In genomic region chr10:97879241-97879640, GRCh38 we compare ENCODE assay signal across 30 cellular contexts.
"Had no signal": no experiment of that assay in that cellular context is flagged by ENCODE, and none has a peak within 500 bp of the region (broad histone marks: within the 10 kb centered on the region; RNA-seq: fewer than 3 reads in every experiment).

No MANE protein-coding gene starts in this region.

- H3K36me3 ChIP-seq: breast epithelium, esophagus muscularis mucosa, left lung, neutrophil, ovary, prostate gland, spleen, vagina, WERI-Rb-1 had no signal

- H3K4me1 ChIP-seq: breast epithelium, left lung, prostate gland, spleen, testis, vagina had no signal

- FAIRE-seq: frontal cortex, TTC549 had no signal

- H3K4me3 ChIP-seq: breast epithelium, coronary artery, esophagus muscularis mucosa, hepatocyte, left lung, ovary, prostate gland, spleen, testis, vagina had no signal

- H3K4me2 ChIP-seq: hepatocyte had no signal

- DNase-seq: activated CD4-positive, alpha-beta T cell treated with anti-CD3 and anti-CD28 coated beads for 1 hour; activated CD4-positive, alpha-beta T cell treated with anti-CD3 and anti-CD28 coated beads, Interleukin-2, amount 50 U/mL, for 1 hour; activated CD8-positive, alpha-beta T cell treated with anti-CD3 and anti-CD28 coated beads, Interleukin-2, amount 10 ng/mL, durations not matched to agents 7 days and 5 days; activated naive CD8-positive, alpha-beta T cell treated with anti-CD3 and anti-CD28 coated beads, Interleukin-2, amount 10 ng/mL, durations not matched to agents 7 days and 5 days; activated T-cell treated with anti-CD3 and anti-CD28 coated beads, Interleukin-2, amount 50 U/mL, for 1 hour; amniotic stem cell; cerebellar nuclear complex; glutamatergic neuron; immature natural killer cell; kidney glomerular epithelial cell; left lung; midbrain; natural killer cell; ovary; spleen; stimulated activated CD4-positive, alpha-beta T cell treated with anti-CD3 and anti-CD28 coated beads, Interleukin-4, amount 100 ng/mL, for 1 hour; stimulated activated naive CD4-positive, alpha-beta T cell; testis; trophoblast cell; WERI-Rb-1 had no signal

- H3K9me3 ChIP-seq: breast epithelium, esophagus muscularis mucosa, left lung, neutrophil, ovary, prostate gland, spleen, testis, vagina had no signal

- H3K27ac ChIP-seq: breast epithelium, coronary artery, esophagus muscularis mucosa, hepatocyte, left lung, neutrophil, ovary, prostate gland, spleen, testis, vagina, WERI-Rb-1 had no signal

- ATAC-seq: activated CD8-positive, alpha-beta T cell treated with anti-CD3 and anti-CD28 coated beads, Interleukin-2, amount 10 ng/mL, durations not matched to agents 7 days and 5 days; activated T-helper 17 cell treated with anti-CD3 and anti-CD28 coated beads, Interleukin-2, amount 50 U/mL, for 72 hours; left lung; natural killer cell had no signal

- H3K27me3 ChIP-seq: breast epithelium, ovary, testis, vagina had no signal
